In genomic region chr1:41268154-41268770, GRCh38 we compare ENCODE assay signal across 8 cellular contexts. TPM values are rescaled to one million over a fixed set of nuclear protein-coding genes. Genes with fewer than 3 reads are reported as not detected.
DNase-seq lines count a peak whose midpoint lies in the region; ATAC-seq and TF ChIP-seq lines count a peak whose summit lies in the region.

No MANE protein-coding gene starts in this region.

- intact Hi-C loops in esophagus muscularis mucosa (cut with DNase I) = loop anchor here (1.0 to 5.0 kb wide), 3 partner anchors 149 to 249 kb away; no protein-coding TSS in a partner anchor

- H3K4me3 Mint-ChIP-seq in naive thymus-derived CD8-positive, alpha-beta T cell = no peak overlapping the region

- H3K9me3 Mint-ChIP-seq in naive thymus-derived CD8-positive, alpha-beta T cell = no peaks in the 10 kb centered on the region

- H3K4me1 ChIP-seq in esophagus muscularis mucosa = peaks cover 0 to 6% (median 3%) of the 10 kb centered on the region in 4 donors

- peaks cover 0 to 7% (median 3%) of the 10 kb centered on the region in 4 donors for H3K4me1 Mint-ChIP-seq in naive thymus-derived CD8-positive, alpha-beta T cell

- peak overlapping the region in 1 of 10 donors; percentile 42 for H3K27ac Mint-ChIP-seq in naive thymus-derived CD8-positive, alpha-beta T cell

- peak; percentile 99 to 100 (median 99) for TF ChIP-seq CTCF in esophagus muscularis mucosa (IDR thresholded peaks at IDR 0.05)

- H3K9me3 ChIP-seq in esophagus muscularis mucosa = no peaks in the 10 kb centered on the region

- H3K27me3 ChIP-seq in esophagus muscularis mucosa = no peaks in the 10 kb centered on the region

- H3K4me3 ChIP-seq in esophagus muscularis mucosa = no peak overlapping the region

- 11% methylated on average over 8 of the region's 8 CpGs for WGBS in esophagus muscularis mucosa

- TF ChIP-seq EP300 in esophagus muscularis mucosa (IDR thresholded peaks at IDR 0.05) = no peak

- H3K36me3 Mint-ChIP-seq in naive thymus-derived CD8-positive, alpha-beta T cell = no peaks in the 10 kb centered on the region

- peak; percentile 39 to 44 for ATAC-seq in naive thymus-derived CD8-positive, alpha-beta T cell
- ATAC-seq in GM18520 (IDR thresholded peaks at IDR 0.05; ENCODE audit: unreplicated experiment) = no peak

- H3K36me3 ChIP-seq in esophagus muscularis mucosa = no peaks in the 10 kb centered on the region

- DNase-seq in COR-L47 (lab: John Stamatoyannopoulos, UW) (peak; percentile 58), HuH-7.5 (ENCODE audit: low spot score) (peak; percentile 75), OCI-M1 (lab: John Stamatoyannopoulos, UW) (peak; percentile 78), activated T-cell treated with anti-CD3 and anti-CD28 coated beads for 48 hours (ENCODE audit: low read depth) (peak; percentile 59), esophagus muscularis mucosa (ENCODE audit: extremely low spot score) (no peak)
- DNase-seq in naive thymus-derived CD8-positive, alpha-beta T cell = peak; percentile 33 to 72 (median 62)
- DNase-seq in stimulated activated CD8-positive, alpha-beta memory T cell treated with anti-CD3 and anti-CD28 coated beads, Interleukin-7, amount 100 ng/mL, for 4 hours (ENCODE audit: low read depth in 2 of 2) = peak; percentile 35 to 45

- H3K27me3 Mint-ChIP-seq in naive thymus-derived CD8-positive, alpha-beta T cell = peaks cover 0 to 8% (median 2%) of the 10 kb centered on the region in 5 donors

- POLR2A ChIA-PET in naive thymus-derived CD8-positive, alpha-beta T cell (lab: Charles Lee) = no interaction called here

- TF ChIP-seq POLR2A in esophagus muscularis mucosa (IDR thresholded peaks at IDR 0.05; ENCODE audit: low read depth) = no peak

- H3K27ac ChIP-seq in esophagus muscularis mucosa (replicated peaks in 1 of 4) = no peak overlapping the region

RNA-seq across cellular contexts. Expression of gene SCMH1, which starts 26.2 kb away (rescaled TPM):
- 100 to 1,000 TPM in 1 of 4 donors, 10 to 100 TPM in 3; 76.5 to 110 (median 92.4) TPM for total RNA-seq in esophagus muscularis mucosa
- 10 to 100 TPM; 15.4 to 18.1 TPM for total RNA-seq in naive thymus-derived CD8-positive, alpha-beta T cell
- polyA plus RNA-seq in naive thymus-derived CD8-positive, alpha-beta T cell = 1 to 10 TPM; 2.5 to 7.3 (median 4.3) TPM

Comparison
In these comparisons a context has a peak if more than half of its experiments do, and no peak if none do; other contexts are left out.
1. RNA of gene SCMH1, which starts 26.2 kb away (total RNA-seq): 76.5 to 110 TPM in esophagus muscularis mucosa; 15.4 to 18.1 TPM in naive thymus-derived CD8-positive, alpha-beta T cell; every median in the first group is over 4 times any median in the second.